8 cellular contexts compared by ENCODE assay signal in genomic region chr4:102503301-102503746, GRCh38. TPM values are rescaled to one million over a fixed set of nuclear protein-coding genes. Genes with fewer than 3 reads are reported as not detected.
DNase-seq lines count a peak whose midpoint lies in the region; ATAC-seq and TF ChIP-seq lines count a peak whose summit lies in the region.

No MANE protein-coding gene starts in this region.

- peaks cover 27 to 38% of the 10 kb centered on the region in 2 donors for H3K36me3 Mint-ChIP-seq in activated naive CD4-positive, alpha-beta T cell treated with anti-CD3 and anti-CD28 coated beads, Interleukin-2, amount 50 U/mL, for 72 hours

- H3K36me3 ChIP-seq in BLaER1 treated with 17β-estradiol and CSF1 and Interleukin-3, amounts not matched to agents 10 nM and 100 nM: peaks cover 0 to 9% (median 0%) of the 10 kb centered on the region in 11 experiments; a peak in 1 of 22 replicates

- peak overlapping the region; percentile 13 to 100 (median 68); a peak in 20 of 22 replicates for H3K9ac ChIP-seq in BLaER1 treated with 17β-estradiol and CSF1 and Interleukin-3, amounts not matched to agents 10 nM and 100 nM

- H3K27ac Mint-ChIP-seq in activated naive CD4-positive, alpha-beta T cell treated with anti-CD3 and anti-CD28 coated beads, Interleukin-2, amount 50 U/mL, for 72 hours: peak overlapping the region; percentile 88 to 98

- no peak for ATAC-seq in activated naive CD4-positive, alpha-beta T cell treated with anti-CD3 and anti-CD28 coated beads, Interleukin-2, amount 50 U/mL, for 72 hours
- ATAC-seq in GM18502 (IDR thresholded peaks at IDR 0.05; ENCODE audit: poor library complexity, unreplicated experiment): no peak
- ATAC-seq in HG03280 (IDR thresholded peaks at IDR 0.05; ENCODE audit: unreplicated experiment): no peak

- peaks cover 25 to 59% (median 38%) of the 10 kb centered on the region in 10 experiments for H3K4me1 ChIP-seq in BLaER1 treated with 17β-estradiol and CSF1 and Interleukin-3, amounts not matched to agents 10 nM and 100 nM

- peak overlapping the region; percentile 75 to 97 (median 92) for H3K4me3 ChIP-seq in BLaER1 treated with 17β-estradiol and CSF1 and Interleukin-3, amounts not matched to agents 10 nM and 100 nM
- peak overlapping the region; percentile 57 for H3K4me3 ChIP-seq in HFF-Myc (replicated peaks; ENCODE audit: low read depth, low read length)

- no peaks in the 10 kb centered on the region for H3K27me3 ChIP-seq in BLaER1 treated with 17β-estradiol and CSF1 and Interleukin-3, amounts not matched to agents 10 nM and 100 nM

- DNase-seq in HFF-Myc (ENCODE audit: extremely low read depth, low read depth) (no peak), midbrain (lab: John Stamatoyannopoulos, UW) (peak; percentile 53), caudate nucleus (lab: John Stamatoyannopoulos, UW) (no peak), OCI-M2 (lab: John Stamatoyannopoulos, UW; ENCODE audit: unreplicated experiment) (no peak)
- no peak for DNase-seq in activated naive CD4-positive, alpha-beta T cell treated with anti-CD3 and anti-CD28 coated beads, Interleukin-2, amount 50 U/mL, for 72 hours (ENCODE audit: low spot score in 2 of 2)

- no peak for TF ChIP-seq CTCF in HFF-Myc (IDR thresholded peaks at IDR 0.05; ENCODE audit: low read depth, low read length, missing control alignments)

- H3K4me2 ChIP-seq in BLaER1 treated with 17β-estradiol and CSF1 and Interleukin-3, amounts not matched to agents 10 nM and 100 nM: peak overlapping the region; percentile 77 to 98 (median 90)

- 0 out of 22 replicates have a peak, but pooled peaks cover 0 to 4% (median 0%) of the 10 kb centered on the region in 11 experiments for H3K9me3 ChIP-seq in BLaER1 treated with 17β-estradiol and CSF1 and Interleukin-3, amounts not matched to agents 10 nM and 100 nM (replicated peaks in 1 of 11)

- H3K27ac ChIP-seq in BLaER1 treated with 17β-estradiol and CSF1 and Interleukin-3, amounts not matched to agents 10 nM and 100 nM: peak overlapping the region in 9 of 11 experiments; percentile 4 to 100 (median 31); a peak in 11 of 22 replicates
- H3K27ac ChIP-seq in caudate nucleus (ENCODE audit: low read depth, low read length): no peak overlapping the region

- peaks cover 6 to 64% (median 45%) of the 10 kb centered on the region in 11 experiments; a peak in 17 of 22 replicates for H4K20me1 ChIP-seq in BLaER1 treated with 17β-estradiol and CSF1 and Interleukin-3, amounts not matched to agents 10 nM and 100 nM

- no peaks in the 10 kb centered on the region for H3K9me3 Mint-ChIP-seq in activated naive CD4-positive, alpha-beta T cell treated with anti-CD3 and anti-CD28 coated beads, Interleukin-2, amount 50 U/mL, for 72 hours

RNA-seq across cellular contexts. Expression of gene NFKB1, which starts 2.2 kb away (rescaled TPM):
- 100 to 1,000 TPM; 105 to 149 TPM for total RNA-seq in activated naive CD4-positive, alpha-beta T cell treated with anti-CD3 and anti-CD28 coated beads, Interleukin-2, amount 50 U/mL, for 72 hours
